In the genomic region with DNA sequence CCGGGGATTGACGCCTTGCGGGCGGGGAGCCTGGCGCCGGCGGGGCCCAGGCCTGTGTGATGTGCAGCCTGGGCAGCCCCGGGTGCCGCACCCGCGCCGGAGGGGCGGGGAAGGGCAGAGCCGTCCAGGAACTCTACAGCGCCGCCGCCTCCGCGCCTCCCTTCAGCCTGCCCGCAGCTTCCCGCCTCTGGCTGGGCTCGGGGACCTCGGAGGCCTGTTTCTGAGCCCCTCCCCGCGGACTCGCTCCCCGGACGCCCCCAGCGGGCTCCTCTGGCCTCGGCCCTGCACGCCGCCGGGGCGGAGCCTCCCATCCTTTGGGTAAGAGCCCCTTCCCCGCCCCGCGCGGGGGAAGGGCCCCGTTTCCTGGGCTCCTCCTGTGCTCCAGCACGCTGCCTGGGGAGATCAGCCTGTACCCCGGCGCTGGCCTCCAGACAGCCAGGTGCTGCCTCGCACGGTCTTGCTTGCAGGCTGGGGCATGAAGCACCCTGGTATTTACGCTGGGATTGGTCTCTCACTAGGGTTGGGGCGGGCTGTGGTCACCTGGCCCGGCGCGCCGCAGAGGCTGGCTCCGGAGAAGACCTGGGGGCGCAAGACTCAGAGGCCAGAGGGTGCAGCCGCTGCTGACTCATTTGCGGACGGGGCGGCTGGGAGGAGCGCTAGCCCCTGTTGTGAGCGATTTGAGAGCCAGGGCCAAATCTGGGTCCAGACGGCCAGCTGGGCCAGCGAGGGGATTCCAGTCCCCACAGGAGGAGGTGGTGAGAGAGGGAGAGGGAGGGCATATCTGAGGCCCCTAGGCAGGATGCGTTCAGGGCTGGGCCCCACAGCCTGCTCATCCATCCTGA, we compare ENCODE assay signal across 1 cellular context.
TF ChIP-seq lines count a peak whose summit lies in the region.

No MANE protein-coding gene starts in this region.

TF ChIP-seq in HepG2, 621 proteins besides CTCF, POLR2A, EP300 and RAD21 (continued from another document and continues in another):
- no peak for TF ChIP-seq KIAA2018 (CRISPR knock-in tag; IDR thresholded peaks at IDR 0.05; ENCODE audit: borderline replicate concordance)
- 0 out of 2 replicates have a peak, but pooled peaks have one; percentile 10 for TF ChIP-seq MTA1 (CRISPR knock-in tag; IDR thresholded peaks at IDR 0.05; ENCODE audit: borderline replicate concordance)
- peak; percentile 62; the same call in 1 of the 2 replicates for TF ChIP-seq DRAP1 (CRISPR knock-in tag; IDR thresholded peaks at IDR 0.05)
- TF ChIP-seq MYC (CRISPR knock-in tag; IDR thresholded peaks at IDR 0.05; ENCODE audit: borderline replicate concordance), result peak; percentile 71; the same call in 1 of the 2 replicates
- TF ChIP-seq PHB2 (IDR thresholded peaks at IDR 0.05; ENCODE audit: partially characterized antibody), result no peak
- TF ChIP-seq MLXIP (CRISPR knock-in tag; IDR thresholded peaks at IDR 0.05; ENCODE audit: borderline replicate concordance), result peak; percentile 61; the same call in 1 of the 2 replicates
- TF ChIP-seq, protein P1, sequence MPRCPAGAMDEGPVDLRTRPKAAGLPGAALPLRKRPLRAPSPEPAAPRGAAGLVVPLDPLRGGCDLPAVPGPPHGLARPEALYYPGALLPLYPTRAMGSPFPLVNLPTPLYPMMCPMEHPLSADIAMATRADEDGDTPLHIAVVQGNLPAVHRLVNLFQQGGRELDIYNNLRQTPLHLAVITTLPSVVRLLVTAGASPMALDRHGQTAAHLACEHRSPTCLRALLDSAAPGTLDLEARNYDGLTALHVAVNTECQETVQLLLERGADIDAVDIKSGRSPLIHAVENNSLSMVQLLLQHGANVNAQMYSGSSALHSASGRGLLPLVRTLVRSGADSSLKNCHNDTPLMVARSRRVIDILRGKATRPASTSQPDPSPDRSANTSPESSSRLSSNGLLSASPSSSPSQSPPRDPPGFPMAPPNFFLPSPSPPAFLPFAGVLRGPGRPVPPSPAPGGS (CRISPR knock-in tag; IDR thresholded peaks at IDR 0.05), result peak; percentile 60; the same call in 1 of the 2 replicates
- 0 out of 2 replicates have a peak, but pooled peaks have one; percentile 30 for TF ChIP-seq TEAD2 (CRISPR knock-in tag; IDR thresholded peaks at IDR 0.05)
- TF ChIP-seq, protein P2, sequence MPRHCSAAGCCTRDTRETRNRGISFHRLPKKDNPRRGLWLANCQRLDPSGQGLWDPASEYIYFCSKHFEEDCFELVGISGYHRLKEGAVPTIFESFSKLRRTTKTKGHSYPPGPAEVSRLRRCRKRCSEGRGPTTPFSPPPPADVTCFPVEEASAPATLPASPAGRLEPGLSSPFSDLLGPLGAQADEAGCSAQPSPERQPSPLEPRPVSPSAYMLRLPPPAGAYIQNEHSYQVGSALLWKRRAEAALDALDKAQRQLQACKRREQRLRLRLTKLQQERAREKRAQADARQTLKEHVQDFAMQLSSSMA (CRISPR knock-in tag; IDR thresholded peaks at IDR 0.05), result peak; percentile 32; the same call in 1 of the 2 replicates
- TF ChIP-seq ZFX (CRISPR knock-in tag; IDR thresholded peaks at IDR 0.05; ENCODE audit: low read depth), result peak; percentile 79; the same call in 1 of the 2 replicates
- TF ChIP-seq MAFK (conservative IDR thresholded peaks at IDR 0.05 in 1 of 2, IDR thresholded peaks at IDR 0.05 in 1 of 2; ENCODE audit: low read length in 2 of 2), result no peak
- TF ChIP-seq SPEN (CRISPR knock-in tag; IDR thresholded peaks at IDR 0.05; ENCODE audit: low read depth), result peak; percentile 64
- peak; percentile 48 for TF ChIP-seq ZBTB7B (CRISPR knock-in tag; IDR thresholded peaks at IDR 0.05)
- peak; percentile 99; the same call in 1 of the 2 replicates for TF ChIP-seq ZBTB8A (CRISPR knock-in tag; IDR thresholded peaks at IDR 0.05; ENCODE audit: borderline replicate concordance, low read depth)
- no peak; the same call in 1 of the 2 replicates for TF ChIP-seq KDM5B (CRISPR knock-in tag; IDR thresholded peaks at IDR 0.05; ENCODE audit: borderline replicate concordance)
- TF ChIP-seq POLR2G (IDR thresholded peaks at IDR 0.05; ENCODE audit: low read depth, low read length), result peak; percentile 65
- TF ChIP-seq ZFP82 (CRISPR knock-in tag; IDR thresholded peaks at IDR 0.05; ENCODE audit: borderline replicate concordance), result 0 out of 2 replicates have a peak, but pooled peaks have one; percentile 54
- peak; percentile 40; the same call in 1 of the 2 replicates for TF ChIP-seq ZNF768 (CRISPR knock-in tag; IDR thresholded peaks at IDR 0.05)
- TF ChIP-seq ARHGAP35 (CRISPR knock-in tag; IDR thresholded peaks at IDR 0.05; ENCODE audit: borderline replicate concordance), result no peak; the same call in 1 of the 2 replicates
- TF ChIP-seq ZNF430 (CRISPR knock-in tag; IDR thresholded peaks at IDR 0.05), result peak; percentile 39; the same call in 1 of the 2 replicates
- TF ChIP-seq TP53 (CRISPR knock-in tag; conservative IDR thresholded peaks at IDR 0.05), result 0 out of 2 replicates have a peak, but pooled peaks have one; percentile 50
- peak; percentile 25; the same call in 1 of the 2 replicates for TF ChIP-seq ZNF460 (CRISPR knock-in tag; IDR thresholded peaks at IDR 0.05; ENCODE audit: borderline replicate concordance)
- TF ChIP-seq, protein P3, sequence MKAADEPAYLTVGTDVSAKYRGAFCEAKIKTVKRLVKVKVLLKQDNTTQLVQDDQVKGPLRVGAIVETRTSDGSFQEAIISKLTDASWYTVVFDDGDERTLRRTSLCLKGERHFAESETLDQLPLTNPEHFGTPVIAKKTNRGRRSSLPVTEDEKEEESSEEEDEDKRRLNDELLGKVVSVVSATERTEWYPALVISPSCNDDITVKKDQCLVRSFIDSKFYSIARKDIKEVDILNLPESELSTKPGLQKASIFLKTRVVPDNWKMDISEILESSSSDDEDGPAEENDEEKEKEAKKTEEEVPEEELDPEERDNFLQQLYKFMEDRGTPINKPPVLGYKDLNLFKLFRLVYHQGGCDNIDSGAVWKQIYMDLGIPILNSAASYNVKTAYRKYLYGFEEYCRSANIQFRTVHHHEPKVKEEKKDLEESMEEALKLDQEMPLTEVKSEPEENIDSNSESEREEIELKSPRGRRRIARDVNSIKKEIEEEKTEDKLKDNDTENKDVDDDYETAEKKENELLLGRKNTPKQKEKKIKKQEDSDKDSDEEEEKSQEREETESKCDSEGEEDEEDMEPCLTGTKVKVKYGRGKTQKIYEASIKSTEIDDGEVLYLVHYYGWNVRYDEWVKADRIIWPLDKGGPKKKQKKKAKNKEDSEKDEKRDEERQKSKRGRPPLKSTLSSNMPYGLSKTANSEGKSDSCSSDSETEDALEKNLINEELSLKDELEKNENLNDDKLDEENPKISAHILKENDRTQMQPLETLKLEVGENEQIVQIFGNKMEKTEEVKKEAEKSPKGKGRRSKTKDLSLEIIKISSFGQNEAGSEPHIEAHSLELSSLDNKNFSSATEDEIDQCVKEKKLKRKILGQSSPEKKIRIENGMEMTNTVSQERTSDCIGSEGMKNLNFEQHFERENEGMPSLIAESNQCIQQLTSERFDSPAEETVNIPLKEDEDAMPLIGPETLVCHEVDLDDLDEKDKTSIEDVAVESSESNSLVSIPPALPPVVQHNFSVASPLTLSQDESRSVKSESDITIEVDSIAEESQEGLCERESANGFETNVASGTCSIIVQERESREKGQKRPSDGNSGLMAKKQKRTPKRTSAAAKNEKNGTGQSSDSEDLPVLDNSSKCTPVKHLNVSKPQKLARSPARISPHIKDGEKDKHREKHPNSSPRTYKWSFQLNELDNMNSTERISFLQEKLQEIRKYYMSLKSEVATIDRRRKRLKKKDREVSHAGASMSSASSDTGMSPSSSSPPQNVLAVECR (CRISPR knock-in tag; IDR thresholded peaks at IDR 0.05; ENCODE audit: borderline replicate concordance), result peak; percentile 71; the same call in 1 of the 2 replicates
- no peak for TF ChIP-seq PITX1 (CRISPR knock-in tag; IDR thresholded peaks at IDR 0.05)
- TF ChIP-seq TARDBP (CRISPR knock-in tag; IDR thresholded peaks at IDR 0.05), result peak; percentile 45
- TF ChIP-seq CHCHD3 (CRISPR knock-in tag; IDR thresholded peaks at IDR 0.05), result peak; percentile 63; the same call in 1 of the 2 replicates
